16 cellular contexts compared by ENCODE assay signal in genomic region chr7:55235115-55235514, GRCh38.
DNase-seq lines count a peak whose midpoint lies in the region; ATAC-seq, FAIRE-seq and TF ChIP-seq lines count a peak whose summit lies in the region.
"Had no signal": no experiment of that assay in that cellular context is flagged by ENCODE, and none has a peak within 500 bp of the region (broad histone marks: within the 10 kb centered on the region; RNA-seq: fewer than 3 reads in every experiment).

No MANE protein-coding gene starts in this region.

- BruUV-seq in K562 (replicated peaks; lab: Mats Ljungman, UMichigan): no TSS peak

- H3K36me3 ChIP-seq in MM.1S (replicated peaks; ENCODE audit: insufficient read depth, low read length) (no peaks in the 10 kb centered on the region), K562 (ENCODE audit: control insufficient read depth, insufficient read depth, low read length) (no peaks in the 10 kb centered on the region), neural progenitor cell (no peaks in the 10 kb centered on the region)
- H3K36me3 ChIP-seq: BLaER1 had no signal

- H3K4me2 ChIP-seq in MM.1S (ENCODE audit: low read depth, low read length): peak overlapping the region; percentile 40; the same call in 1 of the 2 replicates
- no peak overlapping the region for H3K4me2 ChIP-seq in K562 (ENCODE audit: insufficient read depth, low read length)
- H3K4me2 ChIP-seq in neural progenitor cell: no peak overlapping the region
- H3K4me2 ChIP-seq: BLaER1 had no signal

- no peaks in the 10 kb centered on the region for H3K4me1 ChIP-seq in MM.1S (ENCODE audit: low read length)
- H3K4me1 ChIP-seq in K562 (replicated peaks in 1 of 2; ENCODE audit: control insufficient read depth in 2 of 2, insufficient read depth in 2 of 2, low read length in 2 of 2): peaks cover 0 to 4% of the 10 kb centered on the region in 2 experiments; a peak in 1 of 5 replicates
- peaks cover 8% of the 10 kb centered on the region for H3K4me1 ChIP-seq in neural progenitor cell
- H3K4me1 ChIP-seq: BLaER1, Caco-2 had no signal

- intact Hi-C loops in K562 (cut with micrococcal nuclease): no loop called here

- H3K9me3 ChIP-seq in MM.1S (replicated peaks; ENCODE audit: insufficient read depth, low read length): no peaks in the 10 kb centered on the region
- no peaks in the 10 kb centered on the region for H3K9me3 ChIP-seq in K562 (replicated peaks; ENCODE audit: control insufficient read depth, insufficient read depth, low read depth, low read length)
- no peaks in the 10 kb centered on the region for H3K9me3 ChIP-seq in neural progenitor cell (ENCODE audit: low read depth)
- H3K9me3 ChIP-seq: BLaER1, Caco-2 had no signal

- H3K9ac ChIP-seq in MM.1S (ENCODE audit: low read length): no peak overlapping the region
- H3K9ac ChIP-seq in K562 (ENCODE audit: insufficient read depth in 1 of 2, low read depth in 2 of 2, low read length in 2 of 2): no peak overlapping the region
- no peak overlapping the region for H3K9ac ChIP-seq in neural progenitor cell
- H3K9ac ChIP-seq: BLaER1 had no signal

- H3K9me2 ChIP-seq in MM.1S (replicated peaks; ENCODE audit: insufficient read depth, low read length): no peaks in the 10 kb centered on the region

- DNase-seq in DMS53 (lab: John Stamatoyannopoulos, UW): peak; percentile 6
- DNase-seq in DMS53 treated with DMSO at 0.1 percent for 48 hours (lab: John Stamatoyannopoulos, UW; ENCODE audit: unreplicated experiment): no peak
- peak; percentile 54 for DNase-seq in MM.1S
- no peak for DNase-seq in K562 (ENCODE audit: extremely low read depth in 1 of 4, low spot score in 3 of 4)
- no peak for DNase-seq in neural progenitor cell (ENCODE audit: low spot score)
- DNase-seq in AML-193 (lab: John Stamatoyannopoulos, UW): no peak
- no peak for DNase-seq in stimulated activated CD4-positive, alpha-beta T cell treated with anti-CD3 and anti-CD28 coated beads, Interleukin-4, amount 100 ng/mL, for 4 hours
- DNase-seq: Caco-2; CD8-positive, alpha-beta memory T cell; IMR-90 had no signal

- no peak for TF ChIP-seq EP300 in K562 (IDR thresholded peaks at IDR 0.05; ENCODE audit: low read length)

- no peak overlapping the region for H3K27ac Mint-ChIP-seq in neural progenitor cell

- H3K4me3 ChIP-seq in MM.1S (ENCODE audit: low read length): no peak overlapping the region
- H3K4me3 ChIP-seq in K562: no peak overlapping the region
- H3K4me3 ChIP-seq in neural progenitor cell: no peak overlapping the region
- H3K4me3 ChIP-seq: BLaER1 had no signal

- CTCF ChIA-PET in K562 (lab: Yijun Ruan, JAX; ENCODE audit: low intra/inter-chr PET ratio): no interaction called here

- no peak overlapping the region for H3K27ac ChIP-seq in MM.1S (ENCODE audit: low read length)
- H3K27ac ChIP-seq in K562 (ENCODE audit: extremely low read depth, low read depth, low read length): no peak overlapping the region
- no peak overlapping the region for H3K27ac ChIP-seq in neural progenitor cell
- H3K27ac ChIP-seq: 22Rv1, BLaER1 had no signal

- POLR2A ChIA-PET in K562 (lab: Yijun Ruan, JAX): no interaction called here

- ATAC-seq in K562 (peak; percentile 66), GM19035 (IDR thresholded peaks at IDR 0.05; ENCODE audit: unreplicated experiment) (no peak)
- ATAC-seq: HCT116 had no signal

- TF ChIP-seq RAD21 in K562 (CRISPR knock-in tag; conservative IDR thresholded peaks at IDR 0.05 in 1 of 2, IDR thresholded peaks at IDR 0.05 in 1 of 2): no peak

- peaks cover 4% of the 10 kb centered on the region for H3K27me3 Mint-ChIP-seq in neural progenitor cell (ENCODE audit: insufficient read depth, low read depth)

- TF ChIP-seq POLR2A in K562 (conservative IDR thresholded peaks at IDR 0.05): no peak

- H3K79me2 ChIP-seq in MM.1S (ENCODE audit: low read length) (no peaks in the 10 kb centered on the region), K562 (ENCODE audit: control insufficient read depth, insufficient read depth, low read length) (no peaks in the 10 kb centered on the region), neural progenitor cell (ENCODE audit: low read depth) (no peaks in the 10 kb centered on the region)

- FAIRE-seq in K562 (lab: Jason Lieb, UNC): no peak
- FAIRE-seq: GM12891, H54 had no signal

- WGBS in K562 (ENCODE audit: insufficient coverage, low coverage, missing lambda C conversion rate): 2% methylated on average over 14 of the region's 14 CpGs

- no peaks in the 10 kb centered on the region for H3K9me1 ChIP-seq in K562 (ENCODE audit: control insufficient read depth, insufficient read depth, low read length)

- H4K20me1 ChIP-seq in MM.1S (ENCODE audit: insufficient read depth, low read length): no peaks in the 10 kb centered on the region
- H4K20me1 ChIP-seq in K562 (replicated peaks; ENCODE audit: control insufficient read depth, insufficient read depth, low read length): no peaks in the 10 kb centered on the region
- H4K20me1 ChIP-seq in neural progenitor cell (ENCODE audit: low read depth): no peaks in the 10 kb centered on the region
- H4K20me1 ChIP-seq: BLaER1 had no signal

- H3K36me3 Mint-ChIP-seq in neural progenitor cell: no peaks in the 10 kb centered on the region

- peaks cover 24% of the 10 kb centered on the region for H3K4me1 Mint-ChIP-seq in neural progenitor cell
- H3K4me1 Mint-ChIP-seq: CD8-positive, alpha-beta memory T cell had no signal

- no peaks in the 10 kb centered on the region for H3F3A ChIP-seq in MM.1S (ENCODE audit: insufficient read depth, low read length)
- H3F3A ChIP-seq in neural progenitor cell (ENCODE audit: low read depth): no peaks in the 10 kb centered on the region

- in situ Hi-C loops in K562 (cut with MboI): no loop called here

- H2AFZ ChIP-seq in MM.1S (ENCODE audit: low read length) (no peak overlapping the region), K562 (ENCODE audit: low read depth, low read length) (no peak overlapping the region), neural progenitor cell (replicated peaks) (peak overlapping the region; percentile 63)

- H3K27me3 ChIP-seq in MM.1S (replicated peaks; ENCODE audit: insufficient read depth, low read length) (no peaks in the 10 kb centered on the region), K562 (ENCODE audit: control insufficient read depth in 2 of 2, insufficient read depth in 2 of 2, low read length in 2 of 2) (peaks cover 21 to 66% of the 10 kb centered on the region in 2 experiments; a peak in 4 of 5 replicates), neural progenitor cell (no peaks in the 10 kb centered on the region)
- H3K27me3 ChIP-seq: BLaER1 had no signal

- H3K4me3 Mint-ChIP-seq in neural progenitor cell: no peak overlapping the region
- H3K4me3 Mint-ChIP-seq: CD8-positive, alpha-beta memory T cell had no signal

- H3K9me3 Mint-ChIP-seq in neural progenitor cell: peaks cover 8% of the 10 kb centered on the region

- TF ChIP-seq CTCF in MM.1S (IDR thresholded peaks at IDR 0.05; ENCODE audit: low read length): no peak
- no peak for TF ChIP-seq CTCF in K562 (IDR thresholded peaks at IDR 0.05 in 2 of 3, conservative IDR thresholded peaks at IDR 0.05 in 1 of 3; ENCODE audit: insufficient read depth in 2 of 3, low read depth in 1 of 3, low read length in 3 of 3)
- no peak for TF ChIP-seq CTCF in neural progenitor cell (IDR thresholded peaks at IDR 0.05)

TF ChIP-seq in K562, 482 proteins besides CTCF, POLR2A, EP300 and RAD21:
- TF ChIP-seq GABPA (tag; conservative IDR thresholded peaks at IDR 0.05; ENCODE audit: low read depth) (0 out of 2 replicates have a peak, but pooled peaks have one; percentile 36), ETV1 (tag; conservative IDR thresholded peaks at IDR 0.05; ENCODE audit: low read depth) (0 out of 2 replicates have a peak, but pooled peaks have one; percentile 30)
- TF ChIP-seq, protein P1, sequence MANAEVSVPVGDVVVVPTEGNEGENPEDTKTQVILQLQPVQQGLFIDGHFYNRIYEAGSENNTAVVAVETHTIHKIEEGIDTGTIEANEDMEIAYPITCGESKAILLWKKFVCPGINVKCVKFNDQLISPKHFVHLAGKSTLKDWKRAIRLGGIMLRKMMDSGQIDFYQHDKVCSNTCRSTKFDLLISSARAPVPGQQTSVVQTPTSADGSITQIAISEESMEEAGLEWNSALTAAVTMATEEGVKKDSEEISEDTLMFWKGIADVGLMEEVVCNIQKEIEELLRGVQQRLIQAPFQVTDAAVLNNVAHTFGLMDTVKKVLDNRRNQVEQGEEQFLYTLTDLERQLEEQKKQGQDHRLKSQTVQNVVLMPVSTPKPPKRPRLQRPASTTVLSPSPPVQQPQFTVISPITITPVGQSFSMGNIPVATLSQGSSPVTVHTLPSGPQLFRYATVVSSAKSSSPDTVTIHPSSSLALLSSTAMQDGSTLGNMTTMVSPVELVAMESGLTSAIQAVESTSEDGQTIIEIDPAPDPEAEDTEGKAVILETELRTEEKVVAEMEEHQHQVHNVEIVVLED (CRISPR knock-in tag; IDR thresholded peaks at IDR 0.05): no peak

Comparison
In these comparisons a context has a peak if more than half of its experiments do, and no peak if none do; other contexts are left out.
1. DNase-seq: peak in DMS53 (single experiment) and MM.1S (single experiment); none in DMS53 treated with DMSO at 0.1 percent for 48 hours (single experiment), K562 (0 of 4), neural progenitor cell (single experiment), AML-193 (0 of 2) and stimulated activated CD4-positive, alpha-beta T cell treated with anti-CD3 and anti-CD28 coated beads, Interleukin-4, amount 100 ng/mL, for 4 hours (0 of 2).